1 cellular context compared by ENCODE assay signal in the genomic region with DNA sequence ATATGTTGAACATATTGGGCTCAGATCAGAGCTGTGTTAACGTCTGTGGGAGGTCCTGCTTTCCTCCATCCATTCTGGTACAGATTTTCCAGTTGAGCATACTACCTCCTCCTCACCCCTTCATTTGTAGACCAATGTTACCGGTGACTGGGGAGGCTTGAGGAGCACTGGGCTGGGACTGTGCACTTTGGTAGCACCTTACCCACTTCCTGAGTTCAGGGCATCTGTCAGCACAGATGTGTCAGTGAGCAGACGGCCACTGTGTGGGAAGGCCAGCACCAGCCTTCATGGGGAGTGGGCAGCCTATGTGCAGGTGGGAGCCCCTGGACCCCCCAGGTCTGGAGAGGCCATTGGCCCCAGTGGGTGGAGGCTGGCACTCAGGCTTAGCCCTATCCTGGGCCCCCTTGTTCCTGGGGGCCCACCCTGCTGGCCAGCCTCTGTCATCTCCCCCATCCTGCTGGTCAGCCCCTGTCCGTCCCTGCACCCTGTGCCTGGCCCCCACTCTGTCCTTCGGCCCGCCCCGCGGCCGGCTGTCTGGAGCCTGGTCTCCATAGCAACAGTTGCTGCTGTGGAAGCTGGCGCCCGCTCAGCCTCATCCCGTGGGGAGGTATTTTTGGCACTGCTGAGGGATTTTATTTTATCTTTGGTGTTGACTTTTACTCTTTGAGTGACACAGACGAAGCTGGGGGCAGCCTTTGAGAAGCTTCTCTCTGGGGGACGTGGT.
TF ChIP-seq lines count a peak whose summit lies in the region.

No MANE protein-coding gene starts in this region.

TF ChIP-seq in WTC11, 78 proteins besides CTCF, POLR2A, EP300 and RAD21 (continued from another document):
- TF ChIP-seq, protein P1, sequence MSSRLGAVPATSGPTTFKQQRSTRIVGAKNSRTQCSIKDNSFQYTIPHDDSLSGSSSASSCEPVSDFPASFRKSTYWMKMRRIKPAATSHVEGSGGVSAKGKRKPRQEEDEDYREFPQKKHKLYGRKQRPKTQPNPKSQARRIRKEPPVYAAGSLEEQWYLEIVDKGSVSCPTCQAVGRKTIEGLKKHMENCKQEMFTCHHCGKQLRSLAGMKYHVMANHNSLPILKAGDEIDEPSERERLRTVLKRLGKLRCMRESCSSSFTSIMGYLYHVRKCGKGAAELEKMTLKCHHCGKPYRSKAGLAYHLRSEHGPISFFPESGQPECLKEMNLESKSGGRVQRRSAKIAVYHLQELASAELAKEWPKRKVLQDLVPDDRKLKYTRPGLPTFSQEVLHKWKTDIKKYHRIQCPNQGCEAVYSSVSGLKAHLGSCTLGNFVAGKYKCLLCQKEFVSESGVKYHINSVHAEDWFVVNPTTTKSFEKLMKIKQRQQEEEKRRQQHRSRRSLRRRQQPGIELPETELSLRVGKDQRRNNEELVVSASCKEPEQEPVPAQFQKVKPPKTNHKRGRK (CRISPR knock-in tag; IDR thresholded peaks at IDR 0.05; ENCODE audit: borderline replicate concordance), result no peak
- TF ChIP-seq, protein P2, sequence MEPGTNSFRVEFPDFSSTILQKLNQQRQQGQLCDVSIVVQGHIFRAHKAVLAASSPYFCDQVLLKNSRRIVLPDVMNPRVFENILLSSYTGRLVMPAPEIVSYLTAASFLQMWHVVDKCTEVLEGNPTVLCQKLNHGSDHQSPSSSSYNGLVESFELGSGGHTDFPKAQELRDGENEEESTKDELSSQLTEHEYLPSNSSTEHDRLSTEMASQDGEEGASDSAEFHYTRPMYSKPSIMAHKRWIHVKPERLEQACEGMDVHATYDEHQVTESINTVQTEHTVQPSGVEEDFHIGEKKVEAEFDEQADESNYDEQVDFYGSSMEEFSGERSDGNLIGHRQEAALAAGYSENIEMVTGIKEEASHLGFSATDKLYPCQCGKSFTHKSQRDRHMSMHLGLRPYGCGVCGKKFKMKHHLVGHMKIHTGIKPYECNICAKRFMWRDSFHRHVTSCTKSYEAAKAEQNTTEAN (CRISPR knock-in tag; IDR thresholded peaks at IDR 0.05), result no peak
